7 cellular contexts compared by ENCODE assay signal in genomic region chr3:61858054-61858453, GRCh38.
DNase-seq lines count a peak whose midpoint lies in the region; ATAC-seq, FAIRE-seq and TF ChIP-seq lines count a peak whose summit lies in the region.

No MANE protein-coding gene starts in this region.

- DNase-seq in H54 (ENCODE audit: insufficient read length, low spot score) (no peak), NCI-H748 treated with DMSO at 0.1 percent for 48 hours (lab: John Stamatoyannopoulos, UW) (peak; percentile 13), fibroblast of gingiva (ENCODE audit: low read depth) (peak; percentile 39), sciatic nerve (ENCODE audit: low spot score) (no peak), GM19238 (ENCODE audit: insufficient read length, low spot score) (no peak)
- no peak for DNase-seq in stimulated activated CD8-positive, alpha-beta memory T cell treated with anti-CD3 and anti-CD28 coated beads, Interleukin-4, amount 100 ng/mL, for 48 hours

- no peak for TF ChIP-seq POLR2A in H54 (IDR thresholded peaks at IDR 0.05; ENCODE audit: low read depth, low read length)

- ATAC-seq in sciatic nerve = peak; percentile 56
- no peak for ATAC-seq in HG03175 (IDR thresholded peaks at IDR 0.05; ENCODE audit: unreplicated experiment)

- intact Hi-C loops in sciatic nerve (cut with DNase I) = no loop called here

- peak; percentile 62 for FAIRE-seq in H54 (lab: Jason Lieb, UNC)

Comparison
In these comparisons a context has a peak if more than half of its experiments do, and no peak if none do; other contexts are left out.
1. DNase-seq: peak in NCI-H748 treated with DMSO at 0.1 percent for 48 hours (single experiment) and fibroblast of gingiva (single experiment); none in H54 (single experiment), sciatic nerve (single experiment), GM19238 (single experiment) and stimulated activated CD8-positive, alpha-beta memory T cell treated with anti-CD3 and anti-CD28 coated beads, Interleukin-4, amount 100 ng/mL, for 48 hours (single experiment).